ENCODE assay signal across 20 cellular contexts in genomic region chr3:21825684-21826083, GRCh38.
"Had no signal": no experiment of that assay in that cellular context is flagged by ENCODE, and none has a peak within 500 bp of the region (broad histone marks: within the 10 kb centered on the region; RNA-seq: fewer than 3 reads in every experiment).

No MANE protein-coding gene starts in this region.

- DNase-seq: activated CD4-positive, alpha-beta memory T cell treated with anti-CD3 and anti-CD28 coated beads for 36 hours; activated CD4-positive, alpha-beta T cell treated with anti-CD3 and anti-CD28 coated beads for 4 hours; activated CD4-positive, CD25-positive, alpha-beta regulatory T cell; activated effector memory CD4-positive, alpha-beta T cell treated with Interleukin-2 at 50 U/mL for 16 hours; activated naive CD4-positive, alpha-beta T cell treated with anti-CD3 and anti-CD28 coated beads for 36 hours; activated naive CD8-positive, alpha-beta T cell treated with anti-CD3 and anti-CD28 coated beads, Interleukin-2, amount 10 ng/mL, durations not matched to agents 7 days and 5 days; activated T-cell treated with anti-CD3 and anti-CD28 coated beads, Interleukin-2, amount 50 U/mL, for 72 hours; amniotic stem cell; colonic mucosa; dorsolateral prefrontal cortex; heart left ventricle; spleen; stimulated activated CD4-positive, alpha-beta T cell treated with anti-CD3 and anti-CD28 coated beads, Interleukin-4, amount 100 ng/mL, for 24 hours; stimulated activated naive CD4-positive, alpha-beta T cell treated with Interleukin-2 at 50 U/mL for 16 hours; SW 1271; T-helper 17 cell; upper lobe of right lung had no signal

- H3K27ac Mint-ChIP-seq: activated CD4-positive, alpha-beta memory T cell treated with anti-CD3 and anti-CD28 coated beads for 36 hours; activated naive CD4-positive, alpha-beta T cell treated with anti-CD3 and anti-CD28 coated beads for 36 hours; activated naive CD8-positive, alpha-beta T cell treated with anti-CD3 and anti-CD28 coated beads, Interleukin-2, amount 10 ng/mL, durations not matched to agents 7 days and 5 days; activated T-cell treated with anti-CD3 and anti-CD28 coated beads, Interleukin-2, amount 50 U/mL, for 72 hours; T-helper 17 cell had no signal

- H3K27me3 Mint-ChIP-seq: activated CD4-positive, alpha-beta memory T cell treated with anti-CD3 and anti-CD28 coated beads for 36 hours; activated naive CD8-positive, alpha-beta T cell treated with anti-CD3 and anti-CD28 coated beads, Interleukin-2, amount 10 ng/mL, durations not matched to agents 7 days and 5 days; T-helper 17 cell had no signal

- H3K36me3 ChIP-seq: colonic mucosa, gastroesophageal sphincter, heart left ventricle, spleen, upper lobe of right lung had no signal

- H3K4me3 ChIP-seq: colonic mucosa, dorsolateral prefrontal cortex, gastroesophageal sphincter, heart left ventricle, lung, spleen, upper lobe of right lung had no signal

- H3K4me3 Mint-ChIP-seq: activated CD4-positive, alpha-beta memory T cell treated with anti-CD3 and anti-CD28 coated beads for 36 hours; activated naive CD4-positive, alpha-beta T cell treated with anti-CD3 and anti-CD28 coated beads for 36 hours; activated naive CD8-positive, alpha-beta T cell treated with anti-CD3 and anti-CD28 coated beads, Interleukin-2, amount 10 ng/mL, durations not matched to agents 7 days and 5 days; activated T-cell treated with anti-CD3 and anti-CD28 coated beads, Interleukin-2, amount 50 U/mL, for 72 hours; T-helper 17 cell had no signal

- H3K4me1 Mint-ChIP-seq: T-helper 17 cell had no signal

- H3K27me3 ChIP-seq: colonic mucosa, dorsolateral prefrontal cortex, gastroesophageal sphincter, heart left ventricle, spleen, upper lobe of right lung had no signal

- H3K4me1 ChIP-seq: colonic mucosa, gastroesophageal sphincter, heart left ventricle, spleen, upper lobe of right lung had no signal

- H3K9me3 ChIP-seq: colonic mucosa, gastroesophageal sphincter, heart left ventricle, upper lobe of right lung had no signal

- H3K36me3 Mint-ChIP-seq: activated CD4-positive, alpha-beta memory T cell treated with anti-CD3 and anti-CD28 coated beads for 36 hours; activated naive CD8-positive, alpha-beta T cell treated with anti-CD3 and anti-CD28 coated beads, Interleukin-2, amount 10 ng/mL, durations not matched to agents 7 days and 5 days had no signal

- ATAC-seq: activated T-cell treated with anti-CD3 and anti-CD28 coated beads, Interleukin-2, amount 50 U/mL, for 72 hours; gastroesophageal sphincter; heart left ventricle; left lobe of liver; T-helper 17 cell; upper lobe of right lung had no signal

- H3K27ac ChIP-seq: colonic mucosa, dorsolateral prefrontal cortex, gastroesophageal sphincter, heart left ventricle, spleen, upper lobe of right lung had no signal
